ENCODE assay signal across 1 cellular context in the genomic region with DNA sequence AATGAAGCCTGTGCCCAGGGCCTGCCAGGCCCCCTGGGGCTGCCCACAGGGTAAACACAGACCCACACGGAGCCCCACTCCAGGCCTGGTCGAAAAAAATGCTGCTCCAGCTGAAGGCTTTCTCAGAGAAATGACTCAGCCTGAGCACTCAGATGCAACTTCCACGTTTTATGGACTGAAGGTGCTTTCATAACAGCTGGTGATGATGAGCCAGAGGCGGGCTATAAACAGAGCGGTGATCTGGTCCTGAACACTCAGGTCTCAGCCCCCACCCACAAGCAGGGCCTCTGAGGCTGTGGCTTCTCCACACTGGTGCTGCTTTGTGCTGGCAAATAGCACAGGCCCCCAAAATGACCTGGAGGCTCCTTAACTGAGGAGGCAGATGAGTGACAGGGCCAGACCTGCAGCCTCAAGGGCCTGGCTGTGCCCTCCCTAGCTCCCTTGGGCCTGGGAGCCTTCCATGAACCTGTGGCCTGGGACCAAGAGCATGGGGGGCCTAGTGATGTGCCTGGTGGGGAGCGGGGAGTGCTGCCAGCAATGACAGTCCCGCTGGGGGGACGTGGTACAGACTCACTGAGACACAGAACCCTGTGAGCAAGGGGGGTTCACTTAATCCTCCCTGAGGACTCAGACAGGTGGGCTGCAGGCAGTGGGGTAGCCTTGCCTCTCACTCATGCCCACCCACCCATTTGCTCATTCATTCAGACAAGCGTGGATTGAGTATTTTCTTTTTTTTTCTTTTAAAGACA.
A peak's percentile ranks its signal among the peaks of the same experiment; 100 is the strongest.
TF ChIP-seq lines count a peak whose summit lies in the region.

No MANE protein-coding gene starts in this region.

TF ChIP-seq in HepG2, 621 proteins besides CTCF, POLR2A, EP300 and RAD21:
- TF ChIP-seq FOSL2 (CRISPR knock-in tag; IDR thresholded peaks at IDR 0.05), result peak; percentile 79
- no peak for TF ChIP-seq FOXK1 (CRISPR knock-in tag; IDR thresholded peaks at IDR 0.05; ENCODE audit: borderline replicate concordance, low read depth)
TF ChIP-seq in HepG2: peak in this region for 1.
